8 cellular contexts compared by ENCODE assay signal in genomic region chr2:26605195-26605968, GRCh38.
A peak's percentile ranks its signal among the peaks of the same experiment; 100 is the strongest.
DNase-seq lines count a peak whose midpoint lies in the region; ATAC-seq and TF ChIP-seq lines count a peak whose summit lies in the region.

No MANE protein-coding gene starts in this region.

- H3K4me1 Mint-ChIP-seq in nephron: peaks cover 37% of the 10 kb centered on the region

- CTCF ChIA-PET in AG04449 (lab: Yijun Ruan, JAX): interaction anchor here (0.7 to 17.2 kb wide), 32 partner anchors 8 to 316 kb away, joined by 3 to 698 read pairs (median 5); no protein-coding TSS in a partner anchor

- peaks cover 19% of the 10 kb centered on the region for H3K27me3 Mint-ChIP-seq in nephron (ENCODE audit: low read depth)

- H3K4me3 Mint-ChIP-seq in nephron: no peak overlapping the region

- ATAC-seq in GM18511 (IDR thresholded peaks at IDR 0.05; ENCODE audit: unreplicated experiment) (no peak), GM21447 (IDR thresholded peaks at IDR 0.05; ENCODE audit: unreplicated experiment) (no peak)

- H3K9me3 Mint-ChIP-seq in nephron: peaks cover 3% of the 10 kb centered on the region

- TF ChIP-seq CTCF in AG04449 (IDR thresholded peaks at IDR 0.05; ENCODE audit: insufficient read depth, low read length, missing control alignments): peak; percentile 69
- TF ChIP-seq CTCF in GM12864 (IDR thresholded peaks at IDR 0.05; ENCODE audit: low read depth, low read length, missing control alignments): peak; percentile 81
- TF ChIP-seq CTCF in fibroblast of pulmonary artery (IDR thresholded peaks at IDR 0.05; ENCODE audit: low read length, missing control alignments): peak; percentile 97
- TF ChIP-seq CTCF in nephron (IDR thresholded peaks at IDR 0.05; ENCODE audit: unreplicated experiment in 3 of 3): peak; percentile 84 to 89 (median 84)

- DNase-seq in AG04449 (ENCODE audit: low read depth, low spot score) (no peak), GM12864 (ENCODE audit: low read depth) (peak; percentile 12), NCI-H1694 treated with DMSO at 0.1 percent for 48 hours (lab: John Stamatoyannopoulos, UW) (peak; percentile 60), fibroblast of pulmonary artery (ENCODE audit: low read depth) (peak; percentile 64)
- DNase-seq in activated CD4-positive, alpha-beta T cell treated with anti-CD3 and anti-CD28 coated beads, Interleukin-2, amount 50 U/mL, for 48 hours: peak; percentile 27 to 38

- peak overlapping the region in 2 of 3 experiments; percentile 38 to 55 for H3K27ac Mint-ChIP-seq in nephron

- no peaks in the 10 kb centered on the region for H3K36me3 Mint-ChIP-seq in nephron (ENCODE audit: low read depth)

- H3K4me3 ChIP-seq in AG04449 (ENCODE audit: low read depth, low read length) (no peak overlapping the region), GM12864 (ENCODE audit: low read depth, low read length) (no peak overlapping the region), fibroblast of pulmonary artery (replicated peaks; ENCODE audit: low read depth, low read length) (no peak overlapping the region)

- POLR2A ChIA-PET in AG04449 (lab: Yijun Ruan, JAX): no interaction called here
